ENCODE assay signal across 1 cellular context in the genomic region with DNA sequence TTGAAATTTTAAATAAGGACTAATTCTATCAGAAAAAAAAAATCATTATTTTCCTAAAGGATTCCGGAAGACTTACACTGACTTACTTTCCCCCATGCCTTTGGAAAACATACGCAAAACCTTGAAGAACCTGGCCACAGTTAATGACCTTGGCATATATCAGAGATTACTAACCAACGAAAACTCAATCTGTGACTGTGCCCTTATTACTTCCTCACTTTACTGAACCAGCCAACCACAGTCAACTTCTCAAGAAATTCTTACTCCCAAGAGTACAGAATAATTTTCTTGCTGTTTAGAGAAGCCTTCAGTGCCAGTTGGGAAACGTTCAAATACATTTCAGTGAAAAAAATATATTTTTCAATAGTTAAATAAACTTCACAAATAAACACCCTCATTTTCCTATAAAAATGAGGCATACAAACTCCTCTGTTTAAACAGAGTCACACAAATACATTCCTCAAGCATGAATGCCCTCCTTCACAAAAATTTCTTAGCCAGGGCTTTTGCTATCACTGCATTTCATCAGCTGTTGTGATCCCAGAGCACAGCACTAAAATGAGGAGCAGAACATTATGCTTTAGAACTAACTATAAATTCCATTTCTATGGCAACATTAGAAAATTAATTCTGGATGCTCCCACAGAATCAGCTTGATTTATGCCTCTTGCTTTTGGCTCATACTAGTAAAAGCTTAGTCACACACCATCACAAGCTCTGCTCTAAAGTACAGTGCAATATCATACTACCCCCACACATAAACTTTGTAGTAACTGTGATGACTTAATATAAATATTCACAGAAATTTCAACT.
TF ChIP-seq lines count a peak whose summit lies in the region.

No MANE protein-coding gene starts in this region.

TF ChIP-seq in WTC11, 78 proteins besides CTCF, POLR2A, EP300 and RAD21 (continued from another document):
- TF ChIP-seq, protein P1, sequence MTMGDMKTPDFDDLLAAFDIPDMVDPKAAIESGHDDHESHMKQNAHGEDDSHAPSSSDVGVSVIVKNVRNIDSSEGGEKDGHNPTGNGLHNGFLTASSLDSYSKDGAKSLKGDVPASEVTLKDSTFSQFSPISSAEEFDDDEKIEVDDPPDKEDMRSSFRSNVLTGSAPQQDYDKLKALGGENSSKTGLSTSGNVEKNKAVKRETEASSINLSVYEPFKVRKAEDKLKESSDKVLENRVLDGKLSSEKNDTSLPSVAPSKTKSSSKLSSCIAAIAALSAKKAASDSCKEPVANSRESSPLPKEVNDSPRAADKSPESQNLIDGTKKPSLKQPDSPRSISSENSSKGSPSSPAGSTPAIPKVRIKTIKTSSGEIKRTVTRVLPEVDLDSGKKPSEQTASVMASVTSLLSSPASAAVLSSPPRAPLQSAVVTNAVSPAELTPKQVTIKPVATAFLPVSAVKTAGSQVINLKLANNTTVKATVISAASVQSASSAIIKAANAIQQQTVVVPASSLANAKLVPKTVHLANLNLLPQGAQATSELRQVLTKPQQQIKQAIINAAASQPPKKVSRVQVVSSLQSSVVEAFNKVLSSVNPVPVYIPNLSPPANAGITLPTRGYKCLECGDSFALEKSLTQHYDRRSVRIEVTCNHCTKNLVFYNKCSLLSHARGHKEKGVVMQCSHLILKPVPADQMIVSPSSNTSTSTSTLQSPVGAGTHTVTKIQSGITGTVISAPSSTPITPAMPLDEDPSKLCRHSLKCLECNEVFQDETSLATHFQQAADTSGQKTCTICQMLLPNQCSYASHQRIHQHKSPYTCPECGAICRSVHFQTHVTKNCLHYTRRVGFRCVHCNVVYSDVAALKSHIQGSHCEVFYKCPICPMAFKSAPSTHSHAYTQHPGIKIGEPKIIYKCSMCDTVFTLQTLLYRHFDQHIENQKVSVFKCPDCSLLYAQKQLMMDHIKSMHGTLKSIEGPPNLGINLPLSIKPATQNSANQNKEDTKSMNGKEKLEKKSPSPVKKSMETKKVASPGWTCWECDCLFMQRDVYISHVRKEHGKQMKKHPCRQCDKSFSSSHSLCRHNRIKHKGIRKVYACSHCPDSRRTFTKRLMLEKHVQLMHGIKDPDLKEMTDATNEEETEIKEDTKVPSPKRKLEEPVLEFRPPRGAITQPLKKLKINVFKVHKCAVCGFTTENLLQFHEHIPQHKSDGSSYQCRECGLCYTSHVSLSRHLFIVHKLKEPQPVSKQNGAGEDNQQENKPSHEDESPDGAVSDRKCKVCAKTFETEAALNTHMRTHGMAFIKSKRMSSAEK (CRISPR knock-in tag; IDR thresholded peaks at IDR 0.05; ENCODE audit: borderline replicate concordance): no peak
- TF ChIP-seq ZBTB21 (CRISPR knock-in tag; IDR thresholded peaks at IDR 0.05; ENCODE audit: borderline replicate concordance) (no peak), ESRRA (CRISPR knock-in tag; IDR thresholded peaks at IDR 0.05; ENCODE audit: borderline replicate concordance) (no peak), KAT7 (CRISPR knock-in tag; IDR thresholded peaks at IDR 0.05; ENCODE audit: borderline replicate concordance) (no peak)
- TF ChIP-seq, protein P2, sequence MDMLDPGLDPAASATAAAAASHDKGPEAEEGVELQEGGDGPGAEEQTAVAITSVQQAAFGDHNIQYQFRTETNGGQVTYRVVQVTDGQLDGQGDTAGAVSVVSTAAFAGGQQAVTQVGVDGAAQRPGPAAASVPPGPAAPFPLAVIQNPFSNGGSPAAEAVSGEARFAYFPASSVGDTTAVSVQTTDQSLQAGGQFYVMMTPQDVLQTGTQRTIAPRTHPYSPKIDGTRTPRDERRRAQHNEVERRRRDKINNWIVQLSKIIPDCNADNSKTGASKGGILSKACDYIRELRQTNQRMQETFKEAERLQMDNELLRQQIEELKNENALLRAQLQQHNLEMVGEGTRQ (CRISPR knock-in tag; IDR thresholded peaks at IDR 0.05): no peak
- TF ChIP-seq, protein P3, sequence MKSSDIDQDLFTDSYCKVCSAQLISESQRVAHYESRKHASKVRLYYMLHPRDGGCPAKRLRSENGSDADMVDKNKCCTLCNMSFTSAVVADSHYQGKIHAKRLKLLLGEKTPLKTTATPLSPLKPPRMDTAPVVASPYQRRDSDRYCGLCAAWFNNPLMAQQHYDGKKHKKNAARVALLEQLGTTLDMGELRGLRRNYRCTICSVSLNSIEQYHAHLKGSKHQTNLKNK (CRISPR knock-in tag; IDR thresholded peaks at IDR 0.05): no peak
- TF ChIP-seq, protein P4, sequence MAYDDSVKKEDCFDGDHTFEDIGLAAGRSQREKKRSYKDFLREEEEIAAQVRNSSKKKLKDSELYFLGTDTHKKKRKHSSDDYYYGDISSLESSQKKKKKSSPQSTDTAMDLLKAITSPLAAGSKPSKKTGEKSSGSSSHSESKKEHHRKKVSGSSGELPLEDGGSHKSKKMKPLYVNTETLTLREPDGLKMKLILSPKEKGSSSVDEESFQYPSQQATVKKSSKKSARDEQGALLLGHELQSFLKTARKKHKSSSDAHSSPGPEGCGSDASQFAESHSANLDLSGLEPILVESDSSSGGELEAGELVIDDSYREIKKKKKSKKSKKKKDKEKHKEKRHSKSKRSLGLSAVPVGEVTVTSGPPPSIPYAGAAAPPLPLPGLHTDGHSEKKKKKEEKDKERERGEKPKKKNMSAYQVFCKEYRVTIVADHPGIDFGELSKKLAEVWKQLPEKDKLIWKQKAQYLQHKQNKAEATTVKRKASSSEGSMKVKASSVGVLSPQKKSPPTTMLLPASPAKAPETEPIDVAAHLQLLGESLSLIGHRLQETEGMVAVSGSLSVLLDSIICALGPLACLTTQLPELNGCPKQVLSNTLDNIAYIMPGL (CRISPR knock-in tag; IDR thresholded peaks at IDR 0.05): no peak
- TF ChIP-seq, protein P5, sequence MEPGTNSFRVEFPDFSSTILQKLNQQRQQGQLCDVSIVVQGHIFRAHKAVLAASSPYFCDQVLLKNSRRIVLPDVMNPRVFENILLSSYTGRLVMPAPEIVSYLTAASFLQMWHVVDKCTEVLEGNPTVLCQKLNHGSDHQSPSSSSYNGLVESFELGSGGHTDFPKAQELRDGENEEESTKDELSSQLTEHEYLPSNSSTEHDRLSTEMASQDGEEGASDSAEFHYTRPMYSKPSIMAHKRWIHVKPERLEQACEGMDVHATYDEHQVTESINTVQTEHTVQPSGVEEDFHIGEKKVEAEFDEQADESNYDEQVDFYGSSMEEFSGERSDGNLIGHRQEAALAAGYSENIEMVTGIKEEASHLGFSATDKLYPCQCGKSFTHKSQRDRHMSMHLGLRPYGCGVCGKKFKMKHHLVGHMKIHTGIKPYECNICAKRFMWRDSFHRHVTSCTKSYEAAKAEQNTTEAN (CRISPR knock-in tag; IDR thresholded peaks at IDR 0.05): no peak
